ENCODE assay signal across 8 cellular contexts in the genomic region with DNA sequence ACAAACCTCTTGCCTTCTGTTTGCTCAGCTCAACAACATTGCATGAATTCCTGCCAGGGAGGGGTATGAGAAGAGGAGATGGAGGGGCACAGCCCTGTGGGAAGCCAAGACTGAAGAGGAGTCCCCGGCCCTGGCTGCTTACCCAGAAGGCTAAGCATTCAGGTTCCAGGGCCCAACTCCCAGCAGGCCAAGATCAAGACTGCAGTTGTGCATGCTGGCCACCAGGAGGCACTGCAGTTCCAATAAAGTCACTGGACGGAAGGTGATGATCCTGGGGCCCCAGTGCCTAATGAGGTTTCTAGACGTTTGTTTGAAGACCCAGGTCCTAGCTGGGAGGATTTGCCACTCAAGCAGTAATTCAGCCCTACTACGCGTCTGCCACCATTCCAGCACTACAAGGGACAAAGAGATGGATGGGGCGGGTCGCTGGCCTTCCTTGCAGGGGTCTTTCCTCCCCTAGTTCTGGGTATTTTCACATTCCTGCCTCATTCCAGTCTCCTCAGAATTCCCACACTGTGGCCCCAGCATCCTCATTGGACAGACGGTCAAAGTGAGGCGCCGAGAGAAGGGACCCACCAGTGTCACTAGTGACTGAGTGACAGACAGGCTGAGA. TPM values are rescaled to one million over a fixed set of nuclear protein-coding genes. Genes with fewer than 3 reads are reported as not detected.
A peak's percentile ranks its signal among the peaks of the same experiment; 100 is the strongest.
DNase-seq lines count a peak whose midpoint lies in the region; ATAC-seq and TF ChIP-seq lines count a peak whose summit lies in the region.

No MANE protein-coding gene starts in this region.

- no peaks in the 10 kb centered on the region for H3K79me2 ChIP-seq in GM23248 (ENCODE audit: insufficient read depth)

- H3K36me3 Mint-ChIP-seq in CD8-positive, alpha-beta memory T cell = no peaks in the 10 kb centered on the region
- no peaks in the 10 kb centered on the region for H3K36me3 Mint-ChIP-seq in chondrocyte (ENCODE audit: low read depth)
- no peaks in the 10 kb centered on the region for H3K36me3 Mint-ChIP-seq in stimulated activated effector memory CD8-positive, alpha-beta T cell treated with anti-CD3 and anti-CD28 coated beads, Interleukin-12 subunit alpha, Interleukin-12 subunit beta, amount 100 ng/mL, for 72 hours

- H3K36me3 ChIP-seq in CD8-positive, alpha-beta memory T cell (ENCODE audit: insufficient read depth, low read length) = no peaks in the 10 kb centered on the region
- no peaks in the 10 kb centered on the region for H3K36me3 ChIP-seq in GM23248 (ENCODE audit: low read depth)

- H3K9me2 ChIP-seq in GM23248 (ENCODE audit: insufficient read depth) = no peaks in the 10 kb centered on the region

- H3K9me3 Mint-ChIP-seq in CD8-positive, alpha-beta memory T cell = no peaks in the 10 kb centered on the region
- no peaks in the 10 kb centered on the region for H3K9me3 Mint-ChIP-seq in chondrocyte (ENCODE audit: low read depth)
- no peaks in the 10 kb centered on the region for H3K9me3 Mint-ChIP-seq in stimulated activated effector memory CD8-positive, alpha-beta T cell treated with anti-CD3 and anti-CD28 coated beads, Interleukin-12 subunit alpha, Interleukin-12 subunit beta, amount 100 ng/mL, for 72 hours

- H3K4me3 Mint-ChIP-seq in CD8-positive, alpha-beta memory T cell = no peak overlapping the region
- no peak overlapping the region for H3K4me3 Mint-ChIP-seq in chondrocyte (ENCODE audit: unreplicated experiment)
- H3K4me3 Mint-ChIP-seq in stimulated activated effector memory CD8-positive, alpha-beta T cell treated with anti-CD3 and anti-CD28 coated beads, Interleukin-12 subunit alpha, Interleukin-12 subunit beta, amount 100 ng/mL, for 72 hours = no peak overlapping the region

- CTCF ChIA-PET in CD8-positive, alpha-beta memory T cell (lab: Charles Lee) = interaction anchor here (0.6 to 1.9 kb wide), 12 partner anchors 8 to 624 kb away, joined by 3 to 6 read pairs (median 3); no protein-coding TSS in a partner anchor

- peak; percentile 70 for ATAC-seq in stimulated activated effector memory CD8-positive, alpha-beta T cell treated with anti-CD3 and anti-CD28 coated beads, Interleukin-12 subunit alpha, Interleukin-12 subunit beta, amount 100 ng/mL, for 72 hours
- no peak for ATAC-seq in HG03097 (IDR thresholded peaks at IDR 0.05; ENCODE audit: low FRiP score, unreplicated experiment)

- peaks cover 9 to 12% of the 10 kb centered on the region in 2 donors for H3K27me3 Mint-ChIP-seq in CD8-positive, alpha-beta memory T cell
- H3K27me3 Mint-ChIP-seq in chondrocyte (ENCODE audit: low read depth) = no peaks in the 10 kb centered on the region

- H3K4me1 Mint-ChIP-seq in CD8-positive, alpha-beta memory T cell = no peaks in the 10 kb centered on the region
- H3K4me1 Mint-ChIP-seq in chondrocyte (ENCODE audit: low read depth) = peaks cover 4% of the 10 kb centered on the region
- H3K4me1 Mint-ChIP-seq in stimulated activated effector memory CD8-positive, alpha-beta T cell treated with anti-CD3 and anti-CD28 coated beads, Interleukin-12 subunit alpha, Interleukin-12 subunit beta, amount 100 ng/mL, for 72 hours = peaks cover 8% of the 10 kb centered on the region

- H3K9ac ChIP-seq in GM23248 = no peak overlapping the region

- no peaks in the 10 kb centered on the region for H3K27me3 ChIP-seq in CD8-positive, alpha-beta memory T cell (ENCODE audit: insufficient read depth, low read length, poor library complexity, severe bottlenecking)
- H3K27me3 ChIP-seq in GM23248 (replicated peaks; ENCODE audit: insufficient read depth) = peaks cover 14% of the 10 kb centered on the region; the same call in 1 of the 2 replicates

- no peak overlapping the region for H3K4me2 ChIP-seq in GM23248 (ENCODE audit: unreplicated experiment)

- H3K27ac Mint-ChIP-seq in CD8-positive, alpha-beta memory T cell = no peak overlapping the region
- no peak overlapping the region for H3K27ac Mint-ChIP-seq in chondrocyte (ENCODE audit: unreplicated experiment)
- H3K27ac Mint-ChIP-seq in stimulated activated effector memory CD8-positive, alpha-beta T cell treated with anti-CD3 and anti-CD28 coated beads, Interleukin-12 subunit alpha, Interleukin-12 subunit beta, amount 100 ng/mL, for 72 hours = peak overlapping the region; percentile 65

- no peaks in the 10 kb centered on the region for H4K20me1 ChIP-seq in GM23248 (ENCODE audit: insufficient read depth)

- H3F3A ChIP-seq in GM23248 (ENCODE audit: insufficient read depth) = no peaks in the 10 kb centered on the region

- in situ Hi-C loops in GM23248 (cut with MboI) = loop anchor here (10.0 to 25.0 kb wide), 2 partner anchors 238 to 626 kb away; no protein-coding TSS in a partner anchor

- peak overlapping the region; percentile 60; the same call in 1 of the 2 replicates for H2AFZ ChIP-seq in GM23248

- no peak overlapping the region for H3K27ac ChIP-seq in CD8-positive, alpha-beta memory T cell (ENCODE audit: low read depth, low read length)
- no peak overlapping the region for H3K27ac ChIP-seq in GM23248

- 59 to 60% methylated on average over 10 of the region's 10 CpGs for WGBS in GM23248 (ENCODE audit: low coverage in 1 of 2, low lambda C conversion rate in 2 of 2, missing lambda C conversion rate in 2 of 2), 2 experiments

- no peaks in the 10 kb centered on the region for H3K9me3 ChIP-seq in CD8-positive, alpha-beta memory T cell (ENCODE audit: low read length)
- no peaks in the 10 kb centered on the region for H3K9me3 ChIP-seq in GM23248 (ENCODE audit: low read depth)

- POLR2A ChIA-PET in CD8-positive, alpha-beta memory T cell (lab: Charles Lee) = no interaction called here

- TF ChIP-seq CTCF in chondrocyte (IDR thresholded peaks at IDR 0.05) = peak; percentile 96

- H3K4me3 ChIP-seq in CD8-positive, alpha-beta memory T cell (ENCODE audit: low read length) = no peak overlapping the region
- no peak overlapping the region for H3K4me3 ChIP-seq in GM23248

- H3K4me1 ChIP-seq in CD8-positive, alpha-beta memory T cell (ENCODE audit: insufficient read depth, low read length) = no peaks in the 10 kb centered on the region
- H3K4me1 ChIP-seq in GM23248 (ENCODE audit: insufficient read depth) = no peaks in the 10 kb centered on the region; the same call in 1 of the 2 replicates

- peak; percentile 16 to 60 (median 35) for DNase-seq in CD8-positive, alpha-beta memory T cell
- peak; percentile 66 for DNase-seq in GM23248
- peak; percentile 72 for DNase-seq in NCI-H2196 (lab: John Stamatoyannopoulos, UW; ENCODE audit: unreplicated experiment)
- peak; percentile 20 for DNase-seq in activated CD4-positive, CD25-positive, alpha-beta regulatory T cell treated with anti-CD3 and anti-CD28 coated beads, Interleukin-2, amount 50 U/mL, for 16 hours (ENCODE audit: low read depth, low spot score)
- DNase-seq in chondrocyte (ENCODE audit: low spot score) = no peak
- DNase-seq in lung microvascular endothelial cell (ENCODE audit: low read depth in 2 of 2) = peak; percentile 57 to 66
- DNase-seq in stimulated activated effector memory CD8-positive, alpha-beta T cell treated with anti-CD3 and anti-CD28 coated beads, Interleukin-12 subunit alpha, Interleukin-12 subunit beta, amount 100 ng/mL, for 72 hours (ENCODE audit: low spot score in 2 of 2) = peak; percentile 49 to 74

RNA-seq across cellular contexts. Expression of gene ALX4, which starts 23.6 kb away (rescaled TPM):
- total RNA-seq in CD8-positive, alpha-beta memory T cell = not detected
- not detected for polyA plus RNA-seq in CD8-positive, alpha-beta memory T cell
- not detected in 2 replicates for total RNA-seq in GM23248 (2014; rRNA removed; shearing (Covaris generic))
- polyA plus RNA-seq in GM23248 (2016; fragmentation: Nextera tagmentation; extraction: Ambion mirVana) = not detected in 2 replicates
- total RNA-seq in chondrocyte (0.08 to 0.22 TPM in 2 of 3 replicates, not detected in the other), lung microvascular endothelial cell (not detected in 2 replicates)
